23 cellular contexts compared by ENCODE assay signal in genomic region chr5:126454535-126454934, GRCh38.
"Had no signal": no experiment of that assay in that cellular context is flagged by ENCODE, and none has a peak within 500 bp of the region (broad histone marks: within the 10 kb centered on the region; RNA-seq: fewer than 3 reads in every experiment).

No MANE protein-coding gene starts in this region.

- H3K27ac ChIP-seq: adrenal gland, right lobe of liver, suprapubic skin, VCaP had no signal

- H3K27ac Mint-ChIP-seq: activated CD4-positive, alpha-beta T cell treated with anti-CD3 and anti-CD28 coated beads, Interleukin-2, amount 10 ng/mL, durations not matched to agents 7 days and 5 days; activated naive CD8-positive, alpha-beta T cell; activated T-helper 17 cell treated with anti-CD3 and anti-CD28 coated beads, Interleukin-2, amount 50 U/mL, for 72 hours; dendritic cell treated with granulocyte-macrophage colony-stimulating factor and Interleukin-4, amounts not matched to agents 40 ng/mL and 50 ng/mL, for 4 days; nephron progenitor cell; stimulated activated effector memory CD8-positive, alpha-beta T cell treated with anti-CD3 and anti-CD28 coated beads, Interleukin-12 subunit alpha, Interleukin-12 subunit beta, amount 100 ng/mL, for 72 hours; stimulated activated naive CD8-positive, alpha-beta T cell treated with anti-CD3 and anti-CD28 coated beads, Interleukin-15, amount 100 ng/mL, for 72 hours; T-cell; T-helper 2 cell treated with Interferon-gamma antibody and Interleukin-4, amounts not matched to agents 5 μg/mL and 100 μg/mL, for 36 hours; type B pancreatic cell had no signal

- H3K4me3 Mint-ChIP-seq: activated CD4-positive, alpha-beta T cell treated with anti-CD3 and anti-CD28 coated beads, Interleukin-2, amount 10 ng/mL, durations not matched to agents 7 days and 5 days; activated naive CD8-positive, alpha-beta T cell; activated T-helper 17 cell treated with anti-CD3 and anti-CD28 coated beads, Interleukin-2, amount 50 U/mL, for 72 hours; dendritic cell treated with granulocyte-macrophage colony-stimulating factor and Interleukin-4, amounts not matched to agents 40 ng/mL and 50 ng/mL, for 4 days; nephron progenitor cell; stimulated activated effector memory CD8-positive, alpha-beta T cell treated with anti-CD3 and anti-CD28 coated beads, Interleukin-12 subunit alpha, Interleukin-12 subunit beta, amount 100 ng/mL, for 72 hours; stimulated activated naive CD8-positive, alpha-beta T cell treated with anti-CD3 and anti-CD28 coated beads, Interleukin-15, amount 100 ng/mL, for 72 hours; T-cell; T-helper 2 cell treated with Interferon-gamma antibody and Interleukin-4, amounts not matched to agents 5 μg/mL and 100 μg/mL, for 36 hours; type B pancreatic cell had no signal

- H3K9me3 Mint-ChIP-seq: activated T-helper 17 cell treated with anti-CD3 and anti-CD28 coated beads, Interleukin-2, amount 50 U/mL, for 72 hours; dendritic cell treated with granulocyte-macrophage colony-stimulating factor and Interleukin-4, amounts not matched to agents 40 ng/mL and 50 ng/mL, for 4 days; nephron progenitor cell; stimulated activated effector memory CD8-positive, alpha-beta T cell treated with anti-CD3 and anti-CD28 coated beads, Interleukin-12 subunit alpha, Interleukin-12 subunit beta, amount 100 ng/mL, for 72 hours; stimulated activated naive CD8-positive, alpha-beta T cell treated with anti-CD3 and anti-CD28 coated beads, Interleukin-15, amount 100 ng/mL, for 72 hours; T-cell; T-helper 2 cell treated with Interferon-gamma antibody and Interleukin-4, amounts not matched to agents 5 μg/mL and 100 μg/mL, for 36 hours had no signal

- H3K27me3 ChIP-seq: adrenal gland, right lobe of liver, suprapubic skin had no signal

- H3K4me3 ChIP-seq: adrenal gland, right lobe of liver, skin epidermis, suprapubic skin had no signal

- ATAC-seq: activated CD4-positive, CD25-positive, alpha-beta regulatory T cell treated with anti-CD3 and anti-CD28 coated beads, Interleukin-2, amount 50 U/mL, for 24 hours; activated T-helper 17 cell treated with anti-CD3 and anti-CD28 coated beads, Interleukin-2, amount 50 U/mL, for 72 hours; right lobe of liver; SK-N-SH treated with all-trans-retinoic acid at 6 μM for 48 hours; stimulated activated effector memory CD8-positive, alpha-beta T cell treated with anti-CD3 and anti-CD28 coated beads, Interleukin-12 subunit alpha, Interleukin-12 subunit beta, amount 100 ng/mL, for 72 hours; stimulated activated naive CD8-positive, alpha-beta T cell treated with anti-CD3 and anti-CD28 coated beads, Interleukin-15, amount 100 ng/mL, for 72 hours; T-cell had no signal

- H3K27me3 Mint-ChIP-seq: activated CD4-positive, alpha-beta T cell treated with anti-CD3 and anti-CD28 coated beads, Interleukin-2, amount 10 ng/mL, durations not matched to agents 7 days and 5 days; activated naive CD8-positive, alpha-beta T cell; activated T-helper 17 cell treated with anti-CD3 and anti-CD28 coated beads, Interleukin-2, amount 50 U/mL, for 72 hours; dendritic cell treated with granulocyte-macrophage colony-stimulating factor and Interleukin-4, amounts not matched to agents 40 ng/mL and 50 ng/mL, for 4 days; stimulated activated naive CD8-positive, alpha-beta T cell treated with anti-CD3 and anti-CD28 coated beads, Interleukin-15, amount 100 ng/mL, for 72 hours; T-cell; type B pancreatic cell had no signal

- DNase-seq: activated CD4-positive, alpha-beta T cell treated with anti-CD3 and anti-CD28 coated beads, Interleukin-2, amount 10 ng/mL, durations not matched to agents 7 days and 5 days; activated naive CD4-positive, alpha-beta T cell; activated T-cell treated with anti-CD3 and anti-CD28 coated beads, Interleukin-2, amount 50 U/mL, for 1 hour; cerebellar nuclear complex; effector CD8-positive, alpha-beta T cell; mesenchymal stem cell; nephron progenitor cell; right lobe of liver; stimulated activated CD4-positive, alpha-beta T cell treated with anti-CD3 and anti-CD28 coated beads, Interleukin-1b, Interleukin-23, amount 100 ng/mL, for 48 hours; stimulated activated naive CD8-positive, alpha-beta T cell treated with anti-CD3 and anti-CD28 coated beads, Interleukin-15, amount 100 ng/mL, for 72 hours; T-cell had no signal
